1 cellular context compared by ENCODE assay signal in genomic region chr5:127306647-127307046, GRCh38.
TF ChIP-seq lines count a peak whose summit lies in the region.

No MANE protein-coding gene starts in this region.

TF ChIP-seq in GM23338, 12 proteins besides CTCF, POLR2A, EP300 and RAD21 (continued from another document):
- TF ChIP-seq ETS1 (IDR thresholded peaks at IDR 0.05) (no peak), ZNF331 (CRISPR knock-in tag; IDR thresholded peaks at IDR 0.05; ENCODE audit: low read depth) (no peak), JUNB (IDR thresholded peaks at IDR 0.05; ENCODE audit: unreplicated experiment) (no peak), ZNF114 (CRISPR knock-in tag; IDR thresholded peaks at IDR 0.05) (no peak), NANOG (IDR thresholded peaks at IDR 0.05; ENCODE audit: borderline replicate concordance) (no peak), EZH2 (IDR thresholded peaks at IDR 0.05; ENCODE audit: low read depth, unreplicated experiment) (no peak), POLR2AphosphoS5 (IDR thresholded peaks at IDR 0.05; ENCODE audit: low read depth) (no peak), EZH2phosphoT487 (IDR thresholded peaks at IDR 0.05; ENCODE audit: unreplicated experiment) (no peak), STAT1 (IDR thresholded peaks at IDR 0.05; ENCODE audit: unreplicated experiment) (no peak)
- TF ChIP-seq, protein P1, sequence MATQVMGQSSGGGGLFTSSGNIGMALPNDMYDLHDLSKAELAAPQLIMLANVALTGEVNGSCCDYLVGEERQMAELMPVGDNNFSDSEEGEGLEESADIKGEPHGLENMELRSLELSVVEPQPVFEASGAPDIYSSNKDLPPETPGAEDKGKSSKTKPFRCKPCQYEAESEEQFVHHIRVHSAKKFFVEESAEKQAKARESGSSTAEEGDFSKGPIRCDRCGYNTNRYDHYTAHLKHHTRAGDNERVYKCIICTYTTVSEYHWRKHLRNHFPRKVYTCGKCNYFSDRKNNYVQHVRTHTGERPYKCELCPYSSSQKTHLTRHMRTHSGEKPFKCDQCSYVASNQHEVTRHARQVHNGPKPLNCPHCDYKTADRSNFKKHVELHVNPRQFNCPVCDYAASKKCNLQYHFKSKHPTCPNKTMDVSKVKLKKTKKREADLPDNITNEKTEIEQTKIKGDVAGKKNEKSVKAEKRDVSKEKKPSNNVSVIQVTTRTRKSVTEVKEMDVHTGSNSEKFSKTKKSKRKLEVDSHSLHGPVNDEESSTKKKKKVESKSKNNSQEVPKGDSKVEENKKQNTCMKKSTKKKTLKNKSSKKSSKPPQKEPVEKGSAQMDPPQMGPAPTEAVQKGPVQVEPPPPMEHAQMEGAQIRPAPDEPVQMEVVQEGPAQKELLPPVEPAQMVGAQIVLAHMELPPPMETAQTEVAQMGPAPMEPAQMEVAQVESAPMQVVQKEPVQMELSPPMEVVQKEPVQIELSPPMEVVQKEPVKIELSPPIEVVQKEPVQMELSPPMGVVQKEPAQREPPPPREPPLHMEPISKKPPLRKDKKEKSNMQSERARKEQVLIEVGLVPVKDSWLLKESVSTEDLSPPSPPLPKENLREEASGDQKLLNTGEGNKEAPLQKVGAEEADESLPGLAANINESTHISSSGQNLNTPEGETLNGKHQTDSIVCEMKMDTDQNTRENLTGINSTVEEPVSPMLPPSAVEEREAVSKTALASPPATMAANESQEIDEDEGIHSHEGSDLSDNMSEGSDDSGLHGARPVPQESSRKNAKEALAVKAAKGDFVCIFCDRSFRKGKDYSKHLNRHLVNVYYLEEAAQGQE (IDR thresholded peaks at IDR 0.05; ENCODE audit: unreplicated experiment) = no peak
- TF ChIP-seq, protein P2, sequence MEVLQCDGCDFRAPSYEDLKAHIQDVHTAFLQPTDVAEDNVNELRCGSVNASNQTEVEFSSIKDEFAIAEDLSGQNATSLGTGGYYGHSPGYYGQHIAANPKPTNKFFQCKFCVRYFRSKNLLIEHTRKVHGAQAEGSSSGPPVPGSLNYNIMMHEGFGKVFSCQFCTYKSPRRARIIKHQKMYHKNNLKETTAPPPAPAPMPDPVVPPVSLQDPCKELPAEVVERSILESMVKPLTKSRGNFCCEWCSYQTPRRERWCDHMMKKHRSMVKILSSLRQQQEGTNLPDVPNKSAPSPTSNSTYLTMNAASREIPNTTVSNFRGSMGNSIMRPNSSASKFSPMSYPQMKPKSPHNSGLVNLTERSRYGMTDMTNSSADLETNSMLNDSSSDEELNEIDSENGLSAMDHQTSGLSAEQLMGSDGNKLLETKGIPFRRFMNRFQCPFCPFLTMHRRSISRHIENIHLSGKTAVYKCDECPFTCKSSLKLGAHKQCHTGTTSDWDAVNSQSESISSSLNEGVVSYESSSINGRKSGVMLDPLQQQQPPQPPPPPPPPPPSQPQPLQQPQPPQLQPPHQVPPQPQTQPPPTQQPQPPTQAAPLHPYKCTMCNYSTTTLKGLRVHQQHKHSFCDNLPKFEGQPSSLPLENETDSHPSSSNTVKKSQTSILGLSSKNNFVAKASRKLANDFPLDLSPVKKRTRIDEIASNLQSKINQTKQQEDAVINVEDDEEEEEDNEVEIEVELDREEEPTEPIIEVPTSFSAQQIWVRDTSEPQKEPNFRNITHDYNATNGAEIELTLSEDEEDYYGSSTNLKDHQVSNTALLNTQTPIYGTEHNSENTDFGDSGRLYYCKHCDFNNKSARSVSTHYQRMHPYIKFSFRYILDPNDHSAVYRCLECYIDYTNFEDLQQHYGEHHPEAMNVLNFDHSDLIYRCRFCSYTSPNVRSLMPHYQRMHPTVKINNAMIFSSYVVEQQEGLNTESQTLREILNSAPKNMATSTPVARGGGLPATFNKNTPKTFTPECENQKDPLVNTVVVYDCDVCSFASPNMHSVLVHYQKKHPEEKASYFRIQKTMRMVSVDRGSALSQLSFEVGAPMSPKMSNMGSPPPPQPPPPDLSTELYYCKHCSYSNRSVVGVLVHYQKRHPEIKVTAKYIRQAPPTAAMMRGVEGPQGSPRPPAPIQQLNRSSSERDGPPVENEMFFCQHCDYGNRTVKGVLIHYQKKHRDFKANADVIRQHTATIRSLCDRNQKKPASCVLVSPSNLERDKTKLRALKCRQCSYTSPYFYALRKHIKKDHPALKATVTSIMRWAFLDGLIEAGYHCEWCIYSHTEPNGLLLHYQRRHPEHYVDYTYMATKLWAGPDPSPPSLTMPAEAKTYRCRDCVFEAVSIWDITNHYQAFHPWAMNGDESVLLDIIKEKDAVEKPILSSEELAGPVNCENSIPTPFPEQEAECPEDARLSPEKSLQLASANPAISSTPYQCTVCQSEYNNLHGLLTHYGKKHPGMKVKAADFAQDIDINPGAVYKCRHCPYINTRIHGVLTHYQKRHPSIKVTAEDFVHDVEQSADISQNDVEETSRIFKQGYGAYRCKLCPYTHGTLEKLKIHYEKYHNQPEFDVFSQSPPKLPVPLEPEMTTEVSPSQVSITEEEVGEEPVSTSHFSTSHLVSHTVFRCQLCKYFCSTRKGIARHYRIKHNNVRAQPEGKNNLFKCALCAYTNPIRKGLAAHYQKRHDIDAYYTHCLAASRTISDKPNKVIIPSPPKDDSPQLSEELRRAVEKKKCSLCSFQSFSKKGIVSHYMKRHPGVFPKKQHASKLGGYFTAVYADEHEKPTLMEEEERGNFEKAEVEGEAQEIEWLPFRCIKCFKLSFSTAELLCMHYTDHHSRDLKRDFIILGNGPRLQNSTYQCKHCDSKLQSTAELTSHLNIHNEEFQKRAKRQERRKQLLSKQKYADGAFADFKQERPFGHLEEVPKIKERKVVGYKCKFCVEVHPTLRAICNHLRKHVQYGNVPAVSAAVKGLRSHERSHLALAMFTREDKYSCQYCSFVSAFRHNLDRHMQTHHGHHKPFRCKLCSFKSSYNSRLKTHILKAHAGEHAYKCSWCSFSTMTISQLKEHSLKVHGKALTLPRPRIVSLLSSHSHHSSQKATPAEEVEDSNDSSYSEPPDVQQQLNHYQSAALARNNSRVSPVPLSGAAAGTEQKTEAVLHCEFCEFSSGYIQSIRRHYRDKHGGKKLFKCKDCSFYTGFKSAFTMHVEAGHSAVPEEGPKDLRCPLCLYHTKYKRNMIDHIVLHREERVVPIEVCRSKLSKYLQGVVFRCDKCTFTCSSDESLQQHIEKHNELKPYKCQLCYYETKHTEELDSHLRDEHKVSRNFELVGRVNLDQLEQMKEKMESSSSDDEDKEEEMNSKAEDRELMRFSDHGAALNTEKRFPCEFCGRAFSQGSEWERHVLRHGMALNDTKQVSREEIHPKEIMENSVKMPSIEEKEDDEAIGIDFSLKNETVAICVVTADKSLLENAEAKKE (CRISPR knock-in tag; IDR thresholded peaks at IDR 0.05) = no peak
